Comparison of ENCODE assay signal across 1 cellular context in the genomic region with DNA sequence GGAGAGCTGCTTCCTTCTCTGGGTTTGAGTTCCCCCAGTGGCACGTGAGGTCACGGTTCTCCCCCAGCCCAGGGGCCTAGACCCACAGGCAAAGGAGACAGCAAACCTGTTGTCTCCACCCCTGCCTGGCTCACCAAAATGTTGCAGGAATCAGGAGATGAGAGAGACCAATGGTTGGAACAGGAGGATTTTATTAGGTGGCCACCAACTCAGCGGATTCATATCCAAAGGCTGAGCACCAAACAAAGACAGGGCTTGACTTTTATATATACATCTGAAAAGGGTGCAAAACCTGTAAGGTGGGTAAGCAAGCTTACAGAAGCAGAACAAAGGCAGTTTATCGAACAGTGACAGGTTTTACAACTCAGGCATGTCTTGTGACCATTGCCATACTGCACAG.
TF ChIP-seq lines count a peak whose summit lies in the region.

No MANE protein-coding gene starts in this region.

TF ChIP-seq in HEK293, 187 proteins besides CTCF, POLR2A, EP300 and RAD21 (continued from another document):
- TF ChIP-seq, protein P1, sequence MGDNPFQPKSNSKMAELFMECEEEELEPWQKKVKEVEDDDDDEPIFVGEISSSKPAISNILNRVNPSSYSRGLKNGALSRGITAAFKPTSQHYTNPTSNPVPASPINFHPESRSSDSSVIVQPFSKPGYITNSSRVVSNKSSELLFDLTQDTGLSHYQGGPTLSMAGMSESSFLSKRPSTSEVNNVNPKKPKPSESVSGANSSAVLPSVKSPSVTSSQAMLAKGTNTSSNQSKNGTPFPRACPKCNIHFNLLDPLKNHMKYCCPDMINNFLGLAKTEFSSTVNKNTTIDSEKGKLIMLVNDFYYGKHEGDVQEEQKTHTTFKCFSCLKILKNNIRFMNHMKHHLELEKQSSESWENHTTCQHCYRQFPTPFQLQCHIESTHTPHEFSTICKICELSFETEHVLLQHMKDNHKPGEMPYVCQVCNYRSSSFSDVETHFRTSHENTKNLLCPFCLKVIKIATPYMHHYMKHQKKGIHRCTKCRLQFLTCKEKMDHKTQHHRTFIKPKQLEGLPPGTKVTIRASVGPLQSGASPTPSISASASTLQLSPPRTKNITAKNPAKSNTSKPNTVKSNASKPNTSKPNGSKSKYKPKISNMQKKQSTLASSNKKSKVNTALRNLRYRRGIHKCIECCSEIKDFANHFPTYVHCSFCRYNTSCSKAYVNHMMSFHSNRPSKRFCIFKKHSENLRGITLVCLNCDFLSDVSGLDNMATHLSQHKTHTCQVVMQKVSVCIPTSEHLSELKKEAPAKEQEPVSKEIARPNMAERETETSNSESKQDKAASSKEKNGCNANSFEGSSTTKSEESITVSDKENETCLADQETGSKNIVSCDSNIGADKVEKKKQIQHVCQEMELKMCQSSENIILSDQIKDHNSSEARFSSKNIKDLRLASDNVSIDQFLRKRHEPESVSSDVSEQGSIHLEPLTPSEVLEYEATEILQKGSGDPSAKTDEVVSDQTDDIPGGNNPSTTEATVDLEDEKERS (tag by site-specific recombination; IDR thresholded peaks at IDR 0.05), result peak; percentile 64; the same call in 1 of the 2 replicates
